In genomic region chr6:136547336-136547735, GRCh38 we compare ENCODE assay signal across 8 cellular contexts. TPM values are rescaled to one million over a fixed set of nuclear protein-coding genes. Genes with fewer than 3 reads are reported as not detected.
DNase-seq lines count a peak whose midpoint lies in the region; ATAC-seq and TF ChIP-seq lines count a peak whose summit lies in the region.

No MANE protein-coding gene starts in this region.

- peak overlapping the region in 1 of 3 donors; percentile 20 for H3K27ac ChIP-seq in right lobe of liver

- no peaks in the 10 kb centered on the region for H3K27me3 ChIP-seq in right lobe of liver

- intact Hi-C loops in right lobe of liver (cut with DNase I), result no loop called here
- intact Hi-C loops in sciatic nerve (cut with DNase I), result no loop called here

- H3K4me3 ChIP-seq in right lobe of liver, result no peak overlapping the region

- DNase-seq in EL (peak; percentile 23), MV-4-11 (lab: John Stamatoyannopoulos, UW) (peak; percentile 41), amniotic epithelial cell (ENCODE audit: low read depth) (peak; percentile 42), right lobe of liver (no peak), sciatic nerve (ENCODE audit: low spot score) (no peak), omental fat pad (ENCODE audit: low spot score) (no peak), occipital lobe (lab: John Stamatoyannopoulos, UW) (no peak)

- WGBS in right lobe of liver (ENCODE audit: insufficient coverage, low coverage, low lambda C conversion rate, missing lambda C conversion rate), result 30% methylated on average over 4 of the region's 4 CpGs

- TF ChIP-seq CTCF in right lobe of liver (IDR thresholded peaks at IDR 0.05) (peak; percentile 57 to 69 (median 62)), omental fat pad (IDR thresholded peaks at IDR 0.05) (no peak)

- H3K4me1 ChIP-seq in right lobe of liver, result peaks cover 0 to 20% (median 8%) of the 10 kb centered on the region in 4 donors

- ATAC-seq in right lobe of liver (no peak), HG03520 (IDR thresholded peaks at IDR 0.05; ENCODE audit: unreplicated experiment) (no peak), sciatic nerve (no peak), omental fat pad (ENCODE audit: low FRiP score) (no peak)

- H3K36me3 ChIP-seq in right lobe of liver, result no peaks in the 10 kb centered on the region

- no peaks in the 10 kb centered on the region for H3K9me3 ChIP-seq in right lobe of liver

- TF ChIP-seq POLR2A in right lobe of liver (IDR thresholded peaks at IDR 0.05), result no peak

RNA-seq across cellular contexts. Expression of gene MAP7, which starts 2.9 kb away (rescaled TPM):
- 10 to 100 TPM; 14.8 to 20.9 (median 17.9) TPM for total RNA-seq in right lobe of liver
- 1.2 TPM for total RNA-seq in sciatic nerve
- total RNA-seq in omental fat pad, result 1 to 10 TPM; 2.2 to 5.3 (median 4.5) TPM
- 6.1 TPM for total RNA-seq in occipital lobe

Comparison
In these comparisons a context has a peak if more than half of its experiments do, and no peak if none do; other contexts are left out.
1. DNase-seq: peak in EL (single experiment), MV-4-11 (single experiment) and amniotic epithelial cell (single experiment); none in right lobe of liver (0 of 3), sciatic nerve (single experiment), omental fat pad (single experiment) and occipital lobe (single experiment).
2. CTCF ChIP-seq: peak in right lobe of liver (4 of 4); none in omental fat pad (0 of 3).